24 cellular contexts compared by ENCODE assay signal in genomic region chr20:39032997-39033396, GRCh38.
"Had no signal": no experiment of that assay in that cellular context is flagged by ENCODE, and none has a peak within 500 bp of the region (broad histone marks: within the 10 kb centered on the region; RNA-seq: fewer than 3 reads in every experiment).

No MANE protein-coding gene starts in this region.

- H3K4me1 ChIP-seq: left ventricle myocardium inferior, right atrium auricular region, right lobe of liver, tibial nerve, upper lobe of left lung, vagina had no signal

- DNase-seq: islet precursor cell; left ventricle myocardium inferior; mesendoderm; naive B cell; natural killer cell; nephron progenitor cell; ovary; right lobe of liver; stimulated activated CD4-positive, alpha-beta T cell treated with anti-CD3 and anti-CD28 coated beads, Interleukin-1b, Interleukin-23, amount 100 ng/mL, for 48 hours; stimulated activated CD4-positive, alpha-beta T cell treated with anti-CD3 and anti-CD28 coated beads, Interleukin-2, amount 100 ng/mL, for 48 hours; stimulated activated CD4-positive, alpha-beta T cell treated with anti-CD3 and anti-CD28 coated beads, Interleukin-4, amount 100 ng/mL, for 4 hours; stimulated activated CD8-positive, alpha-beta memory T cell treated with anti-CD3 and anti-CD28 coated beads, Interleukin-4, amount 100 ng/mL, for 48 hours; stimulated activated naive CD4-positive, alpha-beta T cell treated with Interleukin-2 at 50 U/mL for 16 hours; stimulated activated naive CD8-positive, alpha-beta T cell treated with anti-CD3 and anti-CD28 coated beads, Interleukin-15, amount 100 ng/mL, for 72 hours; substantia nigra; upper lobe of left lung had no signal

- H3K27me3 Mint-ChIP-seq: naive B cell; progenitor cell of endocrine pancreas; stimulated activated memory B cell treated with anti-CD40 and anti-IgM and Interleukin-4, amounts not matched to agents 10 μg/mL and 1 μg/mL and 100 μg/mL, for 72 hours; stimulated activated naive CD8-positive, alpha-beta T cell treated with anti-CD3 and anti-CD28 coated beads, Interleukin-15, amount 100 ng/mL, for 72 hours had no signal

- H3K27ac ChIP-seq: left ventricle myocardium inferior, ovary, right atrium auricular region, right lobe of liver, tibial nerve, upper lobe of left lung, vagina had no signal

- H3K27me3 ChIP-seq: ovary, right atrium auricular region, right lobe of liver, tibial nerve, upper lobe of left lung, vagina had no signal

- H3K9me3 ChIP-seq: left ventricle myocardium inferior, ovary, right atrium auricular region, right lobe of liver, tibial nerve, upper lobe of left lung, vagina had no signal

- H3K4me2 ChIP-seq: smooth muscle cell had no signal

- H3K36me3 ChIP-seq: ovary had no signal

- H3K27ac Mint-ChIP-seq: mesothelial cell of epicardium; natural killer cell; progenitor cell of endocrine pancreas; stimulated activated memory B cell treated with anti-CD40 and anti-IgM and Interleukin-4, amounts not matched to agents 10 μg/mL and 1 μg/mL and 100 μg/mL, for 72 hours had no signal

- H3K4me3 Mint-ChIP-seq: mesothelial cell of epicardium; natural killer cell; nephron progenitor cell; stimulated activated memory B cell treated with anti-CD40 and anti-IgM and Interleukin-4, amounts not matched to agents 10 μg/mL and 1 μg/mL and 100 μg/mL, for 72 hours; stimulated activated naive CD8-positive, alpha-beta T cell treated with anti-CD3 and anti-CD28 coated beads, Interleukin-15, amount 100 ng/mL, for 72 hours had no signal

- H3K9me3 Mint-ChIP-seq: mesothelial cell of epicardium; naive B cell; natural killer cell; nephron progenitor cell; stimulated activated memory B cell treated with anti-CD40 and anti-IgM and Interleukin-4, amounts not matched to agents 10 μg/mL and 1 μg/mL and 100 μg/mL, for 72 hours; stimulated activated naive CD8-positive, alpha-beta T cell treated with anti-CD3 and anti-CD28 coated beads, Interleukin-15, amount 100 ng/mL, for 72 hours had no signal

- H3K4me3 ChIP-seq: left ventricle myocardium inferior, lung, ovary, right atrium auricular region, right lobe of liver, smooth muscle cell, tibial nerve, upper lobe of left lung, vagina had no signal

- ATAC-seq: natural killer cell; right lobe of liver; stimulated activated memory B cell treated with anti-CD40 and anti-IgM and Interleukin-4, amounts not matched to agents 10 μg/mL and 1 μg/mL and 100 μg/mL, for 72 hours; stimulated activated naive CD8-positive, alpha-beta T cell treated with anti-CD3 and anti-CD28 coated beads, Interleukin-15, amount 100 ng/mL, for 72 hours had no signal

- H3K4me1 Mint-ChIP-seq: naive B cell; natural killer cell; nephron progenitor cell; stimulated activated memory B cell treated with anti-CD40 and anti-IgM and Interleukin-4, amounts not matched to agents 10 μg/mL and 1 μg/mL and 100 μg/mL, for 72 hours; stimulated activated naive CD8-positive, alpha-beta T cell treated with anti-CD3 and anti-CD28 coated beads, Interleukin-15, amount 100 ng/mL, for 72 hours had no signal
